ENCODE assay signal across 1 cellular context in the genomic region with DNA sequence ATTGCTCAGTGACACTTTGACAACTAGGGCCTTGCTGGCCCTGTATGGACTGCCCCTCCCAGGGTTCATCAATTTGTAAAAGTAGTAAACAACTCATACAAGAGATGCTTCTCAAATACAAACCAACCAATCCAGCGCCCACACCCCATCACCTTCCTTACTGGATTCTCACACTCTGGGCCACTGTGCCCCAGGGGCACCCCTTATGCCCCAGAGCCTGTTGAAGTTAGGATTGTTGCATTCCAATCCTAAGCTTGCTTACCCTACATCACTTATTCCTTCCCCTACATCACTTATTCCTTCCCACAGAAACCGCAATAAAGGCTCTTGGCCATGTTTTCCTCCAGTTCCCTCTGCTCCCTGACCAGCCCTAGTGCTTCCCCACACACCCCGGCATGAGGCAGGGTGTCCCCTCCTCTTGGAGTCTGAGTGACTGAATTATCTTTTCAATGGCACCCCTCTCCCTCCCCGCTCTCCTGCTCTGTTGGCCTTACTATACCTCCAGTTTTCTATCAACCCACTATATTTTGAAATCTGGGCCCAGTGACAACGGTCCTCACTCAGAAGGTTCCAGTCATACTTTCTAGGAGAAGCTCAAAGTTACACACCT.
TF ChIP-seq lines count a peak whose summit lies in the region.

No MANE protein-coding gene starts in this region.

TF ChIP-seq in IMR-90, 13 proteins besides CTCF, POLR2A, EP300 and RAD21 (continued from another document):
- TF ChIP-seq, protein P1, sequence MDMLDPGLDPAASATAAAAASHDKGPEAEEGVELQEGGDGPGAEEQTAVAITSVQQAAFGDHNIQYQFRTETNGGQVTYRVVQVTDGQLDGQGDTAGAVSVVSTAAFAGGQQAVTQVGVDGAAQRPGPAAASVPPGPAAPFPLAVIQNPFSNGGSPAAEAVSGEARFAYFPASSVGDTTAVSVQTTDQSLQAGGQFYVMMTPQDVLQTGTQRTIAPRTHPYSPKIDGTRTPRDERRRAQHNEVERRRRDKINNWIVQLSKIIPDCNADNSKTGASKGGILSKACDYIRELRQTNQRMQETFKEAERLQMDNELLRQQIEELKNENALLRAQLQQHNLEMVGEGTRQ (IDR thresholded peaks at IDR 0.05; ENCODE audit: low read depth, low read length) = no peak
- no peak for TF ChIP-seq MAZ (IDR thresholded peaks at IDR 0.05; ENCODE audit: borderline replicate concordance, low read depth, low read length)
